Comparison of ENCODE assay signal across 1 cellular context in genomic region chr3:182621435-182622240, GRCh38.
TF ChIP-seq lines count a peak whose summit lies in the region.

No MANE protein-coding gene starts in this region.

TF ChIP-seq in GM12878, 131 proteins besides CTCF, POLR2A, EP300 and RAD21 (continued from another document):
- no peak for TF ChIP-seq MXI1 (IDR thresholded peaks at IDR 0.05; ENCODE audit: low read depth, low read length)
- TF ChIP-seq, protein P1, sequence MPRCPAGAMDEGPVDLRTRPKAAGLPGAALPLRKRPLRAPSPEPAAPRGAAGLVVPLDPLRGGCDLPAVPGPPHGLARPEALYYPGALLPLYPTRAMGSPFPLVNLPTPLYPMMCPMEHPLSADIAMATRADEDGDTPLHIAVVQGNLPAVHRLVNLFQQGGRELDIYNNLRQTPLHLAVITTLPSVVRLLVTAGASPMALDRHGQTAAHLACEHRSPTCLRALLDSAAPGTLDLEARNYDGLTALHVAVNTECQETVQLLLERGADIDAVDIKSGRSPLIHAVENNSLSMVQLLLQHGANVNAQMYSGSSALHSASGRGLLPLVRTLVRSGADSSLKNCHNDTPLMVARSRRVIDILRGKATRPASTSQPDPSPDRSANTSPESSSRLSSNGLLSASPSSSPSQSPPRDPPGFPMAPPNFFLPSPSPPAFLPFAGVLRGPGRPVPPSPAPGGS (IDR thresholded peaks at IDR 0.05; ENCODE audit: borderline replicate concordance, insufficient read depth, low read depth, low read length, poor library complexity, severe bottlenecking): no peak
